In genomic region chr16:48430890-48431289, GRCh38 we compare ENCODE assay signal across 16 cellular contexts.
"Had no signal": no experiment of that assay in that cellular context is flagged by ENCODE, and none has a peak within 500 bp of the region (broad histone marks: within the 10 kb centered on the region; RNA-seq: fewer than 3 reads in every experiment).

No MANE protein-coding gene starts in this region.

- DNase-seq: activated CD4-positive, alpha-beta memory T cell treated with anti-CD3 and anti-CD28 coated beads for 36 hours; activated CD4-positive, alpha-beta T cell treated with anti-CD3 and anti-CD28 coated beads for 36 hours; activated T-cell treated with anti-CD3 and anti-CD28 coated beads, Interleukin-2, amount 50 U/mL, for 24 hours; anterior cingulate cortex; brain microvascular endothelial cell; ovary; WERI-Rb-1 had no signal

- H3K36me3 Mint-ChIP-seq: activated CD4-positive, alpha-beta memory T cell treated with anti-CD3 and anti-CD28 coated beads for 36 hours; activated naive CD8-positive, alpha-beta T cell; neural progenitor cell had no signal

- ATAC-seq: activated CD4-positive, alpha-beta T cell treated with anti-CD3 and anti-CD28 coated beads for 36 hours; esophagus mucosa; sciatic nerve had no signal

- H2AFZ ChIP-seq: neural progenitor cell had no signal

- H3K27me3 Mint-ChIP-seq: activated CD4-positive, alpha-beta memory T cell treated with anti-CD3 and anti-CD28 coated beads for 36 hours; activated CD4-positive, alpha-beta T cell treated with anti-CD3 and anti-CD28 coated beads for 36 hours; activated naive CD8-positive, alpha-beta T cell; activated T-cell treated with anti-CD3 and anti-CD28 coated beads, Interleukin-2, amount 50 U/mL, for 24 hours; central memory CD8-positive, alpha-beta T cell had no signal

- H3K4me3 ChIP-seq: coronary artery, neural progenitor cell, ovary, tibial nerve, vagina had no signal

- H3K27ac Mint-ChIP-seq: activated CD4-positive, alpha-beta memory T cell treated with anti-CD3 and anti-CD28 coated beads for 36 hours; activated CD4-positive, alpha-beta T cell treated with anti-CD3 and anti-CD28 coated beads for 36 hours; activated T-cell treated with anti-CD3 and anti-CD28 coated beads, Interleukin-2, amount 50 U/mL, for 24 hours; neural progenitor cell had no signal

- H3K27me3 ChIP-seq: brain microvascular endothelial cell, neural progenitor cell, ovary, tibial nerve, vagina had no signal

- H3K4me1 ChIP-seq: neural progenitor cell, vagina had no signal

- H3K4me2 ChIP-seq: neural progenitor cell had no signal

- H3K4me1 Mint-ChIP-seq: central memory CD8-positive, alpha-beta T cell; neural progenitor cell had no signal

- H3K36me3 ChIP-seq: brain microvascular endothelial cell, neural progenitor cell, ovary, tibial nerve, vagina, WERI-Rb-1 had no signal

- H3K9me3 ChIP-seq: ovary, tibial nerve, vagina had no signal

- H3K4me3 Mint-ChIP-seq: activated CD4-positive, alpha-beta memory T cell treated with anti-CD3 and anti-CD28 coated beads for 36 hours; activated CD4-positive, alpha-beta T cell treated with anti-CD3 and anti-CD28 coated beads for 36 hours; activated naive CD8-positive, alpha-beta T cell; activated T-cell treated with anti-CD3 and anti-CD28 coated beads, Interleukin-2, amount 50 U/mL, for 24 hours; central memory CD8-positive, alpha-beta T cell; neural progenitor cell had no signal

- H3K9me3 Mint-ChIP-seq: activated CD4-positive, alpha-beta memory T cell treated with anti-CD3 and anti-CD28 coated beads for 36 hours; activated T-cell treated with anti-CD3 and anti-CD28 coated beads, Interleukin-2, amount 50 U/mL, for 24 hours; central memory CD8-positive, alpha-beta T cell; neural progenitor cell had no signal

- FAIRE-seq: islet of Langerhans had no signal

- H3K27ac ChIP-seq: brain microvascular endothelial cell, coronary artery, neural progenitor cell, ovary, tibial nerve, vagina, WERI-Rb-1 had no signal
